ENCODE assay signal across 11 cellular contexts in genomic region chr22:33539202-33539901, GRCh38.
"Had no signal": no experiment of that assay in that cellular context is flagged by ENCODE, and none has a peak within 500 bp of the region (broad histone marks: within the 10 kb centered on the region; RNA-seq: fewer than 3 reads in every experiment).

No MANE protein-coding gene starts in this region.

- H3K4me3 Mint-ChIP-seq: mesothelial cell of epicardium; stimulated activated memory B cell treated with anti-CD40 and anti-IgM and Interleukin-4, amounts not matched to agents 10 μg/mL and 1 μg/mL and 100 μg/mL, for 72 hours; T-helper 1 cell treated with Interleukin-12 subunit alpha and Interleukin-12 subunit beta and Interleukin-4 antibody, amounts not matched to agents 30 μg/mL and 1 μg/mL, for 36 hours had no signal

- H3K36me3 ChIP-seq: brain microvascular endothelial cell, spleen, upper lobe of right lung had no signal

- H3K9me3 Mint-ChIP-seq: mesothelial cell of epicardium; stimulated activated memory B cell treated with anti-CD40 and anti-IgM and Interleukin-4, amounts not matched to agents 10 μg/mL and 1 μg/mL and 100 μg/mL, for 72 hours had no signal

- H3K9me3 ChIP-seq: spleen, upper lobe of right lung had no signal

- H3K27ac ChIP-seq: brain microvascular endothelial cell, parathyroid adenoma, upper lobe of right lung had no signal

- H2AFZ ChIP-seq: parathyroid adenoma had no signal

- H3K4me3 ChIP-seq: spleen, upper lobe of right lung had no signal

- H3K4me1 ChIP-seq: parathyroid adenoma had no signal

- H3K9ac ChIP-seq: parathyroid adenoma had no signal

- ATAC-seq: stimulated activated memory B cell treated with anti-CD40 and anti-IgM and Interleukin-4, amounts not matched to agents 10 μg/mL and 1 μg/mL and 100 μg/mL, for 72 hours had no signal

- H3K79me2 ChIP-seq: parathyroid adenoma had no signal

- H3K27ac Mint-ChIP-seq: mesothelial cell of epicardium; stimulated activated memory B cell treated with anti-CD40 and anti-IgM and Interleukin-4, amounts not matched to agents 10 μg/mL and 1 μg/mL and 100 μg/mL, for 72 hours; T-helper 1 cell treated with Interleukin-12 subunit alpha and Interleukin-12 subunit beta and Interleukin-4 antibody, amounts not matched to agents 30 μg/mL and 1 μg/mL, for 36 hours had no signal

- H3K36me3 Mint-ChIP-seq: mesothelial cell of epicardium; stimulated activated memory B cell treated with anti-CD40 and anti-IgM and Interleukin-4, amounts not matched to agents 10 μg/mL and 1 μg/mL and 100 μg/mL, for 72 hours had no signal

- H3K4me1 Mint-ChIP-seq: mesothelial cell of epicardium had no signal

- H3K27me3 ChIP-seq: brain microvascular endothelial cell, spleen, upper lobe of right lung had no signal

- DNase-seq: activated naive CD4-positive, alpha-beta T cell treated with anti-CD3 and anti-CD28 coated beads, Interleukin-2, amount 50 U/mL, for 16 hours; activated T-cell treated with anti-CD3 and anti-CD28 coated beads, Interleukin-2, amount 50 U/mL, for 1 hour; amniotic stem cell; spleen; stimulated activated CD4-positive, alpha-beta T cell treated with anti-CD3 and anti-CD28 coated beads, Interleukin-1b, Interleukin-23, amount 100 ng/mL, for 48 hours had no signal

- H3K27me3 Mint-ChIP-seq: stimulated activated memory B cell treated with anti-CD40 and anti-IgM and Interleukin-4, amounts not matched to agents 10 μg/mL and 1 μg/mL and 100 μg/mL, for 72 hours had no signal
